Comparison of ENCODE assay signal across 11 cellular contexts in the genomic region with DNA sequence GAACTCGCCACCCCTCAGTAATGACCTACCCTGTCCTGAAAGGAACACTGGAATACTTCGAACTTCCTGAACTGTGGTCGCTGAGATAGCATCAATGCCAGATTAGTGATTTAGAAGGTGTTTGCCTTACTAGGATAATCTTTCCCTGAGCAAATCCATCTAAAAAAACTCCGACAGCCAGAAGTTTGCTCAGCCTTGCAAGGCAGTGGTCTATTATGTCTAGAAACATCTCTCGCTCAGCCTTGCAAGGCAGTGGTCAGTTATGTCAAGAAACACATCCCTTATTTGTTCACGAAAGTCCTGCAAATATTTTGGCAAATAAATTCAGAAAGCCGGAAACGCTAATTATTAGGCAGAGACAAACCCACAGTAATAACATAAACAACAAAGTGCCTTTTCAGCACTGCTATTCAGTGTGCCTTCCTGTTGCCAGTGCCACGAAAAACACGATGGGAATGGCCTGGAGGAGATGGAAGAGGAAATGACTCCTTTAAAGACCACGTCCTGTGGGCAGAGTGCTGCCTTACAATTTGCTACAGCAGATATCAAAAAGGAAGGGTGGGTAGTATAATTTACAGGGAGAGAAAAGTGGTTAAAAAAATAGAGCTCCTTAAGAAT.
DNase-seq lines count a peak whose midpoint lies in the region; ATAC-seq and TF ChIP-seq lines count a peak whose summit lies in the region.
"Had no signal": no experiment of that assay in that cellular context is flagged by ENCODE, and none has a peak within 500 bp of the region (broad histone marks: within the 10 kb centered on the region; RNA-seq: fewer than 3 reads in every experiment).

No MANE protein-coding gene starts in this region.

- peak overlapping the region; percentile 55; the same call in 1 of the 2 replicates for H4K5ac ChIP-seq in IMR-90 (ENCODE audit: low read depth, low read length)

- H3K9me3 ChIP-seq in IMR-90 (ENCODE audit: control insufficient read depth, insufficient read depth, low read length), result no peaks in the 10 kb centered on the region
- no peaks in the 10 kb centered on the region for H3K9me3 ChIP-seq in stomach
- no peaks in the 10 kb centered on the region for H3K9me3 ChIP-seq in HAP-1

- TF ChIP-seq CTCF in IMR-90 (conservative IDR thresholded peaks at IDR 0.05; ENCODE audit: low read depth, low read length), result no peak
- TF ChIP-seq CTCF in stomach (IDR thresholded peaks at IDR 0.05), result no peak

- no peaks in the 10 kb centered on the region for H3K27me3 Mint-ChIP-seq in activated naive CD8-positive, alpha-beta T cell treated with anti-CD3 and anti-CD28 coated beads, Interleukin-2, amount 10 ng/mL, durations not matched to agents 7 days and 5 days
- H3K27me3 Mint-ChIP-seq in activated CD4-positive, alpha-beta memory T cell treated with anti-CD3 and anti-CD28 coated beads for 36 hours, result no peaks in the 10 kb centered on the region

- H3K9me3 Mint-ChIP-seq in activated naive CD8-positive, alpha-beta T cell treated with anti-CD3 and anti-CD28 coated beads, Interleukin-2, amount 10 ng/mL, durations not matched to agents 7 days and 5 days, result no peaks in the 10 kb centered on the region
- no peaks in the 10 kb centered on the region for H3K9me3 Mint-ChIP-seq in activated CD4-positive, alpha-beta memory T cell treated with anti-CD3 and anti-CD28 coated beads for 36 hours

- intact Hi-C loops in IMR-90 (cut with micrococcal nuclease) (loop anchor here (1.0 kb wide), 1 partner anchor 188 kb away; no protein-coding TSS in a partner anchor), left ventricle myocardium superior (cut with micrococcal nuclease) (loop anchor here (10.0 kb wide), 1 partner anchor 188 kb away; a partner anchor contains a TSS), stomach (cut with DNase I; ENCODE audit: low total_unique reads) (no loop called here)
- intact Hi-C loops in activated CD4-positive, alpha-beta memory T cell treated with anti-CD3 and anti-CD28 coated beads for 36 hours (cut with micrococcal nuclease), result loop anchor here (10.0 kb wide), 1 partner anchor 392 kb away; no protein-coding TSS in a partner anchor

- CTCF ChIA-PET in IMR-90 (lab: Yijun Ruan, JAX), result no interaction called here
- CTCF ChIA-PET in activated CD4-positive, alpha-beta memory T cell treated with anti-CD3 and anti-CD28 coated beads for 36 hours (lab: Charles Lee), result interaction anchor here (1.8 kb wide), 1 partner anchor 50 kb away, joined by 4 read pairs; no protein-coding TSS in a partner anchor

- peaks cover 19% of the 10 kb centered on the region; the same call in 1 of the 2 replicates for H4K20me1 ChIP-seq in IMR-90 (ENCODE audit: insufficient read depth, low read length)

- peak overlapping the region; percentile 60; the same call in 1 of the 2 replicates for H3K23ac ChIP-seq in IMR-90 (ENCODE audit: low read depth, low read length)

- DNase-seq in IMR-90 (peak; percentile 45), left ventricle myocardium superior (no peak), stomach (no peak), T1000 (lab: John Stamatoyannopoulos, UW) (no peak), HAP-1 (ENCODE audit: low spot score in 2 of 2) (no peak)
- DNase-seq in activated naive CD8-positive, alpha-beta T cell treated with anti-CD3 and anti-CD28 coated beads, Interleukin-2, amount 10 ng/mL, durations not matched to agents 7 days and 5 days, result no peak
- no peak for DNase-seq in activated CD4-positive, alpha-beta memory T cell treated with anti-CD3 and anti-CD28 coated beads for 36 hours
- DNase-seq in stimulated activated naive CD4-positive, alpha-beta T cell (lab: John Stamatoyannopoulos, UW), result no peak
- DNase-seq: activated gamma-delta T cell; NCI-H446 treated with DMSO at 0.1 percent for 48 hours; stimulated activated CD4-positive, alpha-beta T cell treated with anti-CD3 and anti-CD28 coated beads, Interleukin-4, amount 100 ng/mL, for 4 hours had no signal

- peak overlapping the region; percentile 54; the same call in 1 of the 2 replicates for H2BK20ac ChIP-seq in IMR-90 (ENCODE audit: low read depth, low read length)

- no peak overlapping the region for H2AFZ ChIP-seq in IMR-90 (replicated peaks; ENCODE audit: low read length, poor library complexity)

- TF ChIP-seq POLR2A in IMR-90 (IDR thresholded peaks at IDR 0.05; ENCODE audit: low read depth, low read length), result no peak
- no peak for TF ChIP-seq POLR2A in stomach (IDR thresholded peaks at IDR 0.05)

- peak overlapping the region; percentile 20; the same call in 1 of the 2 replicates for H4K91ac ChIP-seq in IMR-90 (ENCODE audit: insufficient read depth, low read depth, low read length)

- H3K4me1 Mint-ChIP-seq in activated naive CD8-positive, alpha-beta T cell treated with anti-CD3 and anti-CD28 coated beads, Interleukin-2, amount 10 ng/mL, durations not matched to agents 7 days and 5 days, result peaks cover 21% of the 10 kb centered on the region
- H3K4me1 Mint-ChIP-seq in activated CD4-positive, alpha-beta memory T cell treated with anti-CD3 and anti-CD28 coated beads for 36 hours (ENCODE audit: low read depth), result peaks cover 29% of the 10 kb centered on the region

- peak overlapping the region in 1 of 2 experiments; percentile 61; a peak in 1 of 4 replicates for H4K8ac ChIP-seq in IMR-90 (ENCODE audit: low read depth in 2 of 2, low read length in 2 of 2)

- H2AK9ac ChIP-seq in IMR-90 (replicated peaks; ENCODE audit: low read depth, low read length, poor library complexity), result no peak overlapping the region

- H3K4me1 ChIP-seq in IMR-90 (ENCODE audit: control insufficient read depth, insufficient read depth, low read length) (peaks cover 26% of the 10 kb centered on the region), stomach (peaks cover 27 to 85% (median 46%) of the 10 kb centered on the region in 4 donors), HAP-1 (no peaks in the 10 kb centered on the region)

- H3K36me3 ChIP-seq in IMR-90 (ENCODE audit: control insufficient read depth, insufficient read depth, low read length), result no peaks in the 10 kb centered on the region
- H3K36me3 ChIP-seq in stomach, result no peaks in the 10 kb centered on the region
- H3K36me3 ChIP-seq in HAP-1 (replicated peaks), result no peaks in the 10 kb centered on the region

- H3K27me3 ChIP-seq in IMR-90 (ENCODE audit: control insufficient read depth, insufficient read depth, low read length) (no peaks in the 10 kb centered on the region), stomach (no peaks in the 10 kb centered on the region), HAP-1 (ENCODE audit: low read depth) (no peaks in the 10 kb centered on the region)

- H3K4me3 ChIP-seq in IMR-90 (ENCODE audit: insufficient read depth, low read depth, low read length) (no peak overlapping the region), stomach (no peak overlapping the region), HAP-1 (no peak overlapping the region)

- H3K27ac ChIP-seq in IMR-90 (ENCODE audit: insufficient read depth, low read length) (peak overlapping the region; percentile 53; the same call in 1 of the 2 replicates), stomach (peak overlapping the region in 4 of 5 donors; percentile 22 to 79 (median 68))

- peak overlapping the region; percentile 46 for H2BK5ac ChIP-seq in IMR-90 (ENCODE audit: low read depth, low read length, poor library complexity, severe bottlenecking)

- BruUV-seq in IMR-90 (replicated peaks; lab: Mats Ljungman, UMichigan), result no TSS peak

- POLR2A ChIA-PET in IMR-90 (lab: Charles Lee; ENCODE audit: unreplicated experiment), result no interaction called here
- POLR2A ChIA-PET in activated naive CD8-positive, alpha-beta T cell treated with anti-CD3 and anti-CD28 coated beads, Interleukin-2, amount 10 ng/mL, durations not matched to agents 7 days and 5 days (lab: Charles Lee), result no interaction called here
- POLR2A ChIA-PET in activated CD4-positive, alpha-beta memory T cell treated with anti-CD3 and anti-CD28 coated beads for 36 hours (lab: Charles Lee), result no interaction called here

- H3K79me1 ChIP-seq in IMR-90 (ENCODE audit: low read depth in 1 of 2, low read length in 2 of 2), result peaks cover 29 to 71% of the 10 kb centered on the region in 2 experiments

- H3K4me2 ChIP-seq in IMR-90 (ENCODE audit: low read depth, low read length), result peak overlapping the region; percentile 72

- dilution Hi-C loops in IMR-90 (cut with HindIII; ENCODE audit: low sequenced_read_pairs, unreplicated experiment), result no loop called here

- peaks cover 36% of the 10 kb centered on the region for H3K9me1 ChIP-seq in IMR-90 (ENCODE audit: insufficient read depth, low read length)

- no peak for TF ChIP-seq EP300 in stomach (IDR thresholded peaks at IDR 0.05)

- H3K18ac ChIP-seq in IMR-90 (ENCODE audit: low read depth, low read length), result peak overlapping the region; percentile 54

- H3K56ac ChIP-seq in IMR-90 (ENCODE audit: extremely low read depth, insufficient read depth, low read length), result no peak overlapping the region

- H3K4me3 Mint-ChIP-seq in activated naive CD8-positive, alpha-beta T cell treated with anti-CD3 and anti-CD28 coated beads, Interleukin-2, amount 10 ng/mL, durations not matched to agents 7 days and 5 days, result peak overlapping the region; percentile 5
- no peak overlapping the region for H3K4me3 Mint-ChIP-seq in activated CD4-positive, alpha-beta memory T cell treated with anti-CD3 and anti-CD28 coated beads for 36 hours

- ATAC-seq in IMR-90 (ENCODE audit: low read depth) (peak; percentile 27; the same call in 1 of the 2 replicates), left ventricle myocardium superior (peak; percentile 59)
- ATAC-seq in activated naive CD8-positive, alpha-beta T cell treated with anti-CD3 and anti-CD28 coated beads, Interleukin-2, amount 10 ng/mL, durations not matched to agents 7 days and 5 days (ENCODE audit: low read depth), result no peak

- H2BK15ac ChIP-seq in IMR-90 (ENCODE audit: low read depth, low read length), result peak overlapping the region; percentile 60; the same call in 1 of the 3 replicates

- no peak for TF ChIP-seq RAD21 in IMR-90 (IDR thresholded peaks at IDR 0.05; ENCODE audit: low read length)

- H3K14ac ChIP-seq in IMR-90 (replicated peaks; ENCODE audit: low read depth, low read length), result peak overlapping the region; percentile 35; the same call in 1 of the 2 replicates

- no CpG with 5 or more reads among the region's 11 CpGs for WGBS in IMR-90 (ENCODE audit: extremely low coverage in 2 of 2, insufficient read length in 1 of 2), 2 experiments
- WGBS in stomach, 5 donors, result 34 to 54% (median 39%) methylated on average over 11 of the region's 11 CpGs

- in situ Hi-C loops in IMR-90 (cut with MboI; ENCODE audit: low sequenced_read_pairs), result no loop called here
- in situ Hi-C loops in HAP-1 (cut with MboI; ENCODE audit: low sequenced_read_pairs), result no loop called here

- no peaks in the 10 kb centered on the region for H3K36me3 Mint-ChIP-seq in activated naive CD8-positive, alpha-beta T cell treated with anti-CD3 and anti-CD28 coated beads, Interleukin-2, amount 10 ng/mL, durations not matched to agents 7 days and 5 days
- H3K36me3 Mint-ChIP-seq in activated CD4-positive, alpha-beta memory T cell treated with anti-CD3 and anti-CD28 coated beads for 36 hours, result no peaks in the 10 kb centered on the region

- peak overlapping the region; percentile 42 for H3K4ac ChIP-seq in IMR-90 (ENCODE audit: low read depth, low read length)

- H2BK120ac ChIP-seq in IMR-90 (ENCODE audit: low read depth, low read length), result peak overlapping the region; percentile 44; the same call in 1 of the 2 replicates

- no peak overlapping the region for H3K27ac Mint-ChIP-seq in activated naive CD8-positive, alpha-beta T cell treated with anti-CD3 and anti-CD28 coated beads, Interleukin-2, amount 10 ng/mL, durations not matched to agents 7 days and 5 days
- no peak overlapping the region for H3K27ac Mint-ChIP-seq in activated CD4-positive, alpha-beta memory T cell treated with anti-CD3 and anti-CD28 coated beads for 36 hours

- H2AK5ac ChIP-seq in IMR-90 (ENCODE audit: low read depth, low read length), result peak overlapping the region; percentile 59; the same call in 1 of the 2 replicates

- 0 out of 2 replicates have a peak overlapping the region, but pooled peaks have one; percentile 1 for H3K9ac ChIP-seq in IMR-90 (ENCODE audit: low read depth, low read length)
